In genomic region chr19:21851596-21852345, GRCh38 we compare ENCODE assay signal across 8 cellular contexts. TPM values are rescaled to one million over a fixed set of nuclear protein-coding genes. Genes with fewer than 3 reads are reported as not detected.
DNase-seq lines count a peak whose midpoint lies in the region; ATAC-seq and TF ChIP-seq lines count a peak whose summit lies in the region.

No MANE protein-coding gene starts in this region.

- H3K9me3 Mint-ChIP-seq in activated CD8-positive, alpha-beta T cell treated with anti-CD3 and anti-CD28 coated beads, Interleukin-2, amount 10 ng/mL, durations not matched to agents 7 days and 5 days (ENCODE audit: insufficient read depth) = peaks cover 29% of the 10 kb centered on the region

- TF ChIP-seq POLR2A in lower leg skin (IDR thresholded peaks at IDR 0.05) = no peak

- CTCF ChIA-PET in activated CD8-positive, alpha-beta T cell treated with anti-CD3 and anti-CD28 coated beads, Interleukin-2, amount 10 ng/mL, durations not matched to agents 7 days and 5 days (lab: Charles Lee) = interaction anchor here (0.5 to 2.3 kb wide), 4 partner anchors 14 to 102 kb away, joined by 3 to 13 read pairs (median 4); partner anchors contain the start of genes ZNF100 and ZNF43

- no peaks in the 10 kb centered on the region for H3K27me3 Mint-ChIP-seq in activated CD8-positive, alpha-beta T cell treated with anti-CD3 and anti-CD28 coated beads, Interleukin-2, amount 10 ng/mL, durations not matched to agents 7 days and 5 days (ENCODE audit: low read depth)

- H3K27ac Mint-ChIP-seq in activated CD8-positive, alpha-beta T cell treated with anti-CD3 and anti-CD28 coated beads, Interleukin-2, amount 10 ng/mL, durations not matched to agents 7 days and 5 days = peak overlapping the region; percentile 92

- H3K36me3 ChIP-seq in ectodermal cell (ENCODE audit: control insufficient read depth, insufficient read depth, low read length) = peaks cover 26% of the 10 kb centered on the region

- no peaks in the 10 kb centered on the region for H3K27me3 ChIP-seq in ectodermal cell (ENCODE audit: control insufficient read depth, insufficient read depth, low read length, poor library complexity, severe bottlenecking)

- H3K4me3 ChIP-seq in ectodermal cell (ENCODE audit: insufficient read depth, low read depth, low read length) = peak overlapping the region; percentile 92
- H3K4me3 ChIP-seq in lower leg skin (ENCODE audit: low read depth, poor library complexity, severe bottlenecking) = peak overlapping the region; percentile 76

- H3K27ac ChIP-seq in 22Rv1 = peak overlapping the region; percentile 88
- peak overlapping the region; percentile 98 for H3K27ac ChIP-seq in ectodermal cell (ENCODE audit: insufficient read depth, low read depth, low read length, poor library complexity, severe bottlenecking)

- ATAC-seq in GM18520 (IDR thresholded peaks at IDR 0.05; ENCODE audit: unreplicated experiment) (peak; percentile 89), HG03095 (IDR thresholded peaks at IDR 0.05; ENCODE audit: unreplicated experiment) (peak; percentile 95)
- ATAC-seq in activated CD8-positive, alpha-beta T cell treated with anti-CD3 and anti-CD28 coated beads, Interleukin-2, amount 10 ng/mL, durations not matched to agents 7 days and 5 days = peak; percentile 99

- 0% methylated on average over 44 of the region's 44 CpGs for WGBS in ectodermal cell, 2 experiments
- 0% methylated on average over 30 to 44 of the region's 44 CpGs for WGBS in lower leg skin, 2 donors

- peaks cover 51% of the 10 kb centered on the region for H3K36me3 Mint-ChIP-seq in activated CD8-positive, alpha-beta T cell treated with anti-CD3 and anti-CD28 coated beads, Interleukin-2, amount 10 ng/mL, durations not matched to agents 7 days and 5 days (ENCODE audit: low read depth)

- H3K4me1 Mint-ChIP-seq in activated CD8-positive, alpha-beta T cell treated with anti-CD3 and anti-CD28 coated beads, Interleukin-2, amount 10 ng/mL, durations not matched to agents 7 days and 5 days (ENCODE audit: low read depth) = peaks cover 29% of the 10 kb centered on the region

- POLR2A ChIA-PET in activated CD8-positive, alpha-beta T cell treated with anti-CD3 and anti-CD28 coated beads, Interleukin-2, amount 10 ng/mL, durations not matched to agents 7 days and 5 days (lab: Charles Lee) = interaction anchor here (0.5 to 2.8 kb wide), 10 partner anchors 11 to 1907 kb away, joined by 3 to 71 read pairs (median 6); partner anchors contain the start of genes ZNF100, ZNF257, ZNF429 and ZNF43

- no peaks in the 10 kb centered on the region for H3K9me3 ChIP-seq in ectodermal cell (ENCODE audit: control insufficient read depth, low read length)

- TF ChIP-seq CTCF in 22Rv1 (IDR thresholded peaks at IDR 0.05) (no peak), lower leg skin (IDR thresholded peaks at IDR 0.05) (no peak)

- peak overlapping the region; percentile 93 for H3K4me3 Mint-ChIP-seq in activated CD8-positive, alpha-beta T cell treated with anti-CD3 and anti-CD28 coated beads, Interleukin-2, amount 10 ng/mL, durations not matched to agents 7 days and 5 days

- intact Hi-C loops in lower leg skin (cut with DNase I; ENCODE audit: low total_unique reads) = no loop called here

- DNase-seq in NCI-H510A (lab: John Stamatoyannopoulos, UW) (peak; percentile 93), lower leg skin (ENCODE audit: low spot score in 2 of 2) (peak; percentile 96 to 99)
- peak; percentile 93 for DNase-seq in activated CD8-positive, alpha-beta T cell treated with anti-CD3 and anti-CD28 coated beads, Interleukin-2, amount 10 ng/mL, durations not matched to agents 7 days and 5 days
- peak; percentile 93 for DNase-seq in stimulated activated CD4-positive, alpha-beta T cell treated with anti-CD3 and anti-CD28 coated beads, Interleukin-4, amount 100 ng/mL, for 24 hours

- peaks cover 11% of the 10 kb centered on the region for H3K4me1 ChIP-seq in ectodermal cell (ENCODE audit: control insufficient read depth, insufficient read depth, low read length)

RNA-seq across cellular contexts. Expression of gene ZNF43, which starts 15.8 kb away (rescaled TPM):
- 10 to 100 TPM; 31.3 to 34.3 TPM for total RNA-seq in activated CD8-positive, alpha-beta T cell treated with anti-CD3 and anti-CD28 coated beads, Interleukin-2, amount 10 ng/mL, durations not matched to agents 7 days and 5 days
- 50.3 TPM for polyA plus RNA-seq in ectodermal cell (2013, experiment 1 of 4)
- polyA plus RNA-seq in ectodermal cell (2013, experiment 2 of 4) = 57.6 TPM
- polyA plus RNA-seq in ectodermal cell (2013, experiment 3 of 4) = 37.3 TPM
- polyA plus RNA-seq in ectodermal cell (2013, experiment 4 of 4) = 42.5 TPM
- 10 to 100 TPM in 1 of 4 donors, 1 to 10 TPM in 3; 4.2 to 11.1 (median 8.8) TPM for total RNA-seq in lower leg skin

Comparison
In these comparisons a context has a peak if more than half of its experiments do, and no peak if none do; other contexts are left out.
1. Peak in every context shown above with its lines: DNase-seq, ATAC-seq, H3K4me3 ChIP-seq and H3K27ac ChIP-seq.